In genomic region chr16:66406534-66407368, GRCh38 we compare ENCODE assay signal across 8 cellular contexts. TPM values are rescaled to one million over a fixed set of nuclear protein-coding genes. Genes with fewer than 3 reads are reported as not detected.
DNase-seq lines count a peak whose midpoint lies in the region; ATAC-seq, FAIRE-seq and TF ChIP-seq lines count a peak whose summit lies in the region.

No MANE protein-coding gene starts in this region.

- no peak for FAIRE-seq in bronchial epithelial cell (lab: Jason Lieb, UNC)

- DNase-seq in GM12865 (ENCODE audit: low read depth): peak; percentile 66
- DNase-seq in NCI-H2107 treated with DMSO at 0.1 percent for 48 hours (lab: John Stamatoyannopoulos, UW; ENCODE audit: unreplicated experiment): peak; percentile 11
- peak; percentile 49 for DNase-seq in bronchial epithelial cell (ENCODE audit: low read depth)
- peak; percentile 93 for DNase-seq in iPS-NIHi7 (ENCODE audit: extremely low spot score)
- DNase-seq in GF-D8 (lab: John Stamatoyannopoulos, UW): no peak

- H3K27me3 ChIP-seq in bronchial epithelial cell (ENCODE audit: control insufficient read depth, insufficient read depth, low read length): no peaks in the 10 kb centered on the region

- no peaks in the 10 kb centered on the region for H3K36me3 ChIP-seq in bronchial epithelial cell (ENCODE audit: control insufficient read depth, insufficient read depth, low read length)

- no peak overlapping the region for H3K4me3 ChIP-seq in GM12865 (ENCODE audit: low read depth, low read length)
- peak overlapping the region; percentile 45 for H3K4me3 ChIP-seq in bronchial epithelial cell (ENCODE audit: low read depth, low read length)
- peak overlapping the region; percentile 26 to 56 (median 37) for H3K4me3 ChIP-seq in skin epidermis

- H3K27ac ChIP-seq in VCaP (peak overlapping the region; percentile 65), skin epidermis (peak overlapping the region in 4 of 21 experiments; percentile 12 to 52 (median 28))

- peak; percentile 77 for ATAC-seq in HG02763 (IDR thresholded peaks at IDR 0.05; ENCODE audit: unreplicated experiment)

- TF ChIP-seq CTCF in GM12865 (IDR thresholded peaks at IDR 0.05; ENCODE audit: insufficient read depth, low read depth, low read length, missing control alignments): peak; percentile 76
- TF ChIP-seq CTCF in VCaP (conservative IDR thresholded peaks at IDR 0.05): peak; percentile 76
- TF ChIP-seq CTCF in bronchial epithelial cell (IDR thresholded peaks at IDR 0.05; ENCODE audit: insufficient read depth, low read length, severe bottlenecking): peak; percentile 82

RNA-seq across cellular contexts. Expression of gene BEAN1, which starts 20.3 kb away (rescaled TPM):
- 0.38 TPM in 1 of 2 replicates, not detected in the other for total RNA-seq in bronchial epithelial cell

RNA-seq across cellular contexts. Expression of gene CDH5, which starts 40.3 kb away (rescaled TPM):
- total RNA-seq in bronchial epithelial cell: not detected in 2 replicates
